Comparison of ENCODE assay signal across 27 cellular contexts in the genomic region with DNA sequence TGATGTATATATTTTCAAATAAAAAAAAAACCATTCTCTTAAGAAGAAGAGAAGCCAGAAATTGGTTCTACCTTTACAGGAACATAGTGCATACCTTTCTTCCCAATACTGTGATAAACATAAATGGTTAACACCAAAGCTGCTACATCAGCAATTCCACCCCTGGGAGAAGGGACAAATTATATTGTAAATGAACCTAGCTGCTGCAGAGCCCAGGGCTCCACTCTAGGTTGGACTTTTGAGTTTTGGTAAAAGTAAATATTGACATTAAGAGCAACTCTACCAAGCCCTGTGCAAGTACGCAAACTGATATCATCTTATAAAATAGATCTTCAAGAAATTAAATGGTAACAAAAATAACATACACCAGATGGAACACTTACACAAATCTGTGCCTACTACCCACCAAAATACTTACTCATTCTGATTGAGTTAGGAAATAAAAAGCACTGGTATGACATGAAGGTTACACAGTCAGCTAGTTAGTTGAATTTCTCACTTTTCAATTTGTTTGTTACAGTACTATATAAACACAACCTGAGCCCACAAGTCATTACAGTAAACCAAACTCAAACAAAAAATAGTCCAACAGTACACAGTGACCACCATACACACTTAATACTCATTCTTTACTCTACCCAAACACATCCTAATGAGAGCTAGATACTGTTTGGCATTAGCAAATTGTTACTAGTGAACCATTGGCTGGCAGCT.
"Had no signal": no experiment of that assay in that cellular context is flagged by ENCODE, and none has a peak within 500 bp of the region (broad histone marks: within the 10 kb centered on the region; RNA-seq: fewer than 3 reads in every experiment).

No MANE protein-coding gene starts in this region.

- H3K36me3 ChIP-seq: colonic mucosa, esophagus muscularis mucosa, gastroesophageal sphincter, heart right ventricle, left ventricle myocardium inferior, lower lobe of right lung, neutrophil, thyroid gland, vagina had no signal

- H3K4me1 ChIP-seq: colonic mucosa, esophagus muscularis mucosa, foreskin keratinocyte, gastroesophageal sphincter, lower lobe of right lung, parathyroid adenoma, thyroid gland, vagina had no signal

- FAIRE-seq: endothelial cell of umbilical vein, islet of Langerhans had no signal

- H3K27me3 ChIP-seq: colonic mucosa, thyroid gland, vagina had no signal

- H3K79me2 ChIP-seq: parathyroid adenoma had no signal

- H2AFZ ChIP-seq: parathyroid adenoma had no signal

- H3K9me3 ChIP-seq: colonic mucosa, esophagus muscularis mucosa, gastroesophageal sphincter, heart right ventricle, left ventricle myocardium inferior, lower lobe of right lung, neutrophil, thyroid gland, vagina had no signal

- H3K27ac ChIP-seq: colonic mucosa, esophagus muscularis mucosa, foreskin keratinocyte, gastroesophageal sphincter, heart right ventricle, left ventricle myocardium inferior, lower lobe of right lung, neutrophil, parathyroid adenoma, thyroid gland, vagina had no signal

- ATAC-seq: foreskin keratinocyte; gastroesophageal sphincter; heart right ventricle; left cardiac atrium; lower lobe of right lung; natural killer cell treated with Interleukin-12 subunit alpha and Interleukin-12 subunit beta and Interleukin-15 and Interleukin-18, amount 100 ng/mL, for 72 hours; sciatic nerve; stimulated activated naive CD8-positive, alpha-beta T cell treated with anti-CD3 and anti-CD28 coated beads, Interleukin-15, amount 100 ng/mL, for 72 hours had no signal

- H3K9ac ChIP-seq: parathyroid adenoma had no signal

- DNase-seq: colonic mucosa; effector CD8-positive, alpha-beta T cell; foreskin keratinocyte; glutamatergic neuron; heart right ventricle; hippocampal formation; left cardiac atrium; left ventricle myocardium inferior; lower lobe of right lung; stimulated activated CD4-positive, alpha-beta T cell treated with anti-CD3 and anti-CD28 coated beads, Interleukin-12 subunit alpha, Interleukin-12 subunit beta, amount 100 ng/mL, for 4 hours; stimulated activated CD4-positive, alpha-beta T cell treated with anti-CD3 and anti-CD28 coated beads, Interleukin-1b, Interleukin-23, amount 100 ng/mL, for 48 hours; stimulated activated CD4-positive, alpha-beta T cell treated with anti-CD3 and anti-CD28 coated beads, Interleukin-4, amount 100 ng/mL, for 1 hour; stimulated activated CD8-positive, alpha-beta memory T cell treated with anti-CD3 and anti-CD28 coated beads, Interleukin-4, amount 100 ng/mL, for 48 hours; stimulated activated naive CD4-positive, alpha-beta T cell; stimulated activated naive CD8-positive, alpha-beta T cell treated with anti-CD3 and anti-CD28 coated beads, Interleukin-15, amount 100 ng/mL, for 72 hours; thyroid gland; trophoblast cell had no signal

- H3K4me3 ChIP-seq: colonic mucosa, esophagus muscularis mucosa, gastroesophageal sphincter, heart right ventricle, left ventricle myocardium inferior, lower lobe of right lung, smooth muscle cell, thyroid gland, vagina had no signal
